8 cellular contexts compared by ENCODE assay signal in the genomic region with DNA sequence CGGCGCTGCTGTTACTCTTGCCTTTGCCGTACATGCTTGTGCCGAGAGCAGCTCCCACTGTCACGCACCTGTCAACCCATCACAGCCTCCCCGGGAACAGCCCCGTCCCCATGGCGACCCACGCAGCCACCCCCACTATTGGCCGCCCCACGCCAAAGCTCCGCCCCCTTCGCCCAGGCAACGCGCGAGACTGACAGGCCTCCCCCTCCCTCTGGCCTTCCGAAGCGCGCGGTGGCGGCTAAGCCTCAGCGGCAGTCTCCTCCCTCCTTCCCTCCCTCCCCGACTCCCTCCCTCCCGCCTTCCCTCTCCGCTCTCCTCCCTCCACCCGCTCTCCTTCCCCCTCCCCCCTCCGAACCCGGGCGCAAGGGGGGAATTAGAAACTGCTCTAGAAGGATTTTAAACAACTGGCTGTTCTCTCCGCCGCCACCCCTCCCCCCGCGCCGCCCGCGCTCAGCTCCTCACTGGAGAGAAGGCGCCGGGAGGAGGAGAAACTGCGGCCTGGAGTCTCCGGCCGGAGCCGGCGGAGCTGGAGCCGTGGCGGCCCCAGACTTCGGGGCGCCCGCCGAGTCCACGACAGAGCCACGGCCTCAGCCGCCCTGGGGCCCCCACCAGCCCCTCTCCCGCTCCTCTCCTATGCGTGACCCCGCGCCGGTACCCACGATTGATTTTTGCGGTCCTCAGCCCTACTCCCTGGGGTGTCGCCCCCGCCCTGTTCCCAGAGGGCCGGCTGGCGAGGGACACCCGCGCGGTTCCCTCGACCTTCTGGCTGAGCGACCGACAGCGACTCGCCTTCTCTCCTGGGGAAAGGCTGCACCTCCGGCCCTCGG. TPM values are rescaled to one million over a fixed set of nuclear protein-coding genes. Genes with fewer than 3 reads are reported as not detected.
DNase-seq lines count a peak whose midpoint lies in the region; ATAC-seq and TF ChIP-seq lines count a peak whose summit lies in the region.

A gene (minus strand): TSS at position 89 of the 827 bp plus-strand sequence. CDS start 55 bp downstream, at position 34.

- no peaks in the 10 kb centered on the region for H3K9me3 ChIP-seq in spleen

- H3K36me3 ChIP-seq in spleen, result no peaks in the 10 kb centered on the region

- ATAC-seq in HG03175 (IDR thresholded peaks at IDR 0.05; ENCODE audit: unreplicated experiment) (peak; percentile 70), activated B cell treated with CpG ODN at 0.5 μM for 24 hours (ENCODE audit: low read depth) (peak; percentile 84)

- no peaks in the 10 kb centered on the region for H3K27me3 Mint-ChIP-seq in activated B cell treated with CpG ODN at 0.5 μM for 24 hours

- CTCF ChIA-PET in activated B cell treated with CpG ODN at 0.5 μM for 24 hours (lab: Charles Lee), result interaction anchor here (1.0 to 2.4 kb wide), 2 partner anchors 101 to 415 kb away, joined by 4 to 19 read pairs; no protein-coding TSS in a partner anchor

- TF ChIP-seq CTCF in AG09309 (IDR thresholded peaks at IDR 0.05; ENCODE audit: control insufficient read depth, insufficient read depth, low read depth, low read length, missing control alignments) (no peak), activated B cell treated with CpG ODN at 0.5 μM for 24 hours (IDR thresholded peaks at IDR 0.05) (no peak), spleen (IDR thresholded peaks at IDR 0.05 in 8 of 11, conservative IDR thresholded peaks at IDR 0.05 in 3 of 11) (peak in 1 of 11 experiments; percentile 16)

- DNase-seq in AG09309 (ENCODE audit: low read depth) (peak; percentile 96), NCI-H2227 treated with DMSO at 0.1 percent for 48 hours (lab: John Stamatoyannopoulos, UW) (peak; percentile 94), activated B cell treated with CpG ODN at 0.5 μM for 24 hours (peak; percentile 99), caudate nucleus (lab: John Stamatoyannopoulos, UW) (peak; percentile 90 to 100 (median 100)), inferior parietal cortex (ENCODE audit: extremely low spot score) (peak; percentile 97), spleen (peak; percentile 100)

- H3K4me3 Mint-ChIP-seq in activated B cell treated with CpG ODN at 0.5 μM for 24 hours, result peak within 1 kb of the TSS; percentile 95

- peaks cover 16 to 49% (median 27%) of the 10 kb centered on the region in 6 donors for H3K4me1 ChIP-seq in spleen

- H3K27ac Mint-ChIP-seq in activated B cell treated with CpG ODN at 0.5 μM for 24 hours, result peak within 1 kb of the TSS; percentile 97

- 0 to 1% (median 1%) methylated on average over 29 to 73 of the region's 73 CpGs for WGBS in spleen, 5 donors

- POLR2A ChIA-PET in activated B cell treated with CpG ODN at 0.5 μM for 24 hours (lab: Charles Lee), result interaction anchor here (0.6 to 7.1 kb wide), 31 partner anchors 8 to 1327 kb away, joined by 3 to 285 read pairs (median 5); a partner anchor contains a TSS

- TF ChIP-seq POLR2A in GM18951 (IDR thresholded peaks at IDR 0.05; ENCODE audit: extremely low read depth, insufficient read depth, insufficient read length) (peak; percentile 62), spleen (IDR thresholded peaks at IDR 0.05) (peak in 2 of 3 donors; percentile 3 to 41)

- no peaks in the 10 kb centered on the region for H3K9me3 Mint-ChIP-seq in activated B cell treated with CpG ODN at 0.5 μM for 24 hours

- intact Hi-C loops in activated B cell treated with CpG ODN at 0.5 μM for 24 hours (cut with micrococcal nuclease) (loop anchor here (1.0 to 10.0 kb wide), 13 partner anchors 28 to 1346 kb away; a partner anchor contains a TSS), spleen (cut with DNase I; ENCODE audit: low total_unique reads) (loop anchor here (5.0 kb wide), 1 partner anchor 101 kb away; no protein-coding TSS in a partner anchor)

- peaks cover 7% of the 10 kb centered on the region for H3K36me3 Mint-ChIP-seq in activated B cell treated with CpG ODN at 0.5 μM for 24 hours (ENCODE audit: low read depth)

- H3K4me3 ChIP-seq in AG09309 (ENCODE audit: control insufficient read depth, low read depth, low read length) (peak within 1 kb of the TSS; percentile 62), spleen (peak within 1 kb of the TSS; percentile 79 to 99 (median 89))

- H3K4me1 Mint-ChIP-seq in activated B cell treated with CpG ODN at 0.5 μM for 24 hours, result peaks cover 30% of the 10 kb centered on the region

- in situ Hi-C loops in GM18951 (cut with MboI; ENCODE audit: low sequenced_read_pairs, unreplicated experiment), result loop anchor here (10.0 kb wide), 1 partner anchor 94 kb away; no protein-coding TSS in a partner anchor

- peak within 1 kb of the TSS; percentile 97 for H3K27ac ChIP-seq in caudate nucleus (ENCODE audit: low read depth, low read length)
- H3K27ac ChIP-seq in spleen, result peak within 1 kb of the TSS; percentile 85 to 97 (median 94)

- H3K27me3 ChIP-seq in spleen (replicated peaks in 1 of 7), result peaks cover 0 to 7% (median 0%) of the 10 kb centered on the region in 7 donors

RNA-seq across cellular contexts. Expression of the gene that starts here (rescaled TPM):
- total RNA-seq in activated B cell treated with CpG ODN at 0.5 μM for 24 hours (26.2 and 26.4 TPM in 2 replicates), spleen (10 to 100 TPM; 21.7 to 40.8 (median 34.4) TPM)
- polyA plus RNA-seq in spleen, result 10 to 100 TPM; 12.2 to 19.9 (median 15.1) TPM

Comparison
In these comparisons a context has a peak if more than half of its experiments do, and no peak if none do; other contexts are left out.
1. Peak in every context shown above with its lines: DNase-seq, ATAC-seq, H3K4me3 ChIP-seq and H3K27ac ChIP-seq.